Comparison of ENCODE assay signal across 29 cellular contexts in genomic region chr2:784753-785152, GRCh38.
DNase-seq lines count a peak whose midpoint lies in the region; TF ChIP-seq lines count a peak whose summit lies in the region.
"Had no signal": no experiment of that assay in that cellular context is flagged by ENCODE, and none has a peak within 500 bp of the region (broad histone marks: within the 10 kb centered on the region; RNA-seq: fewer than 3 reads in every experiment).

No MANE protein-coding gene starts in this region.

- H3K9ac ChIP-seq in neural cell (ENCODE audit: low read length): no peak overlapping the region
- H3K9ac ChIP-seq: BLaER1; BLaER1 treated with 17β-estradiol and CSF1 and Interleukin-3, amounts not matched to agents 10 nM and 100 nM had no signal

- no peak for TF ChIP-seq CTCF in neural cell (IDR thresholded peaks at IDR 0.05; ENCODE audit: poor library complexity, severe bottlenecking)
- TF ChIP-seq CTCF in GM20000 (IDR thresholded peaks at IDR 0.05; ENCODE audit: extremely low read depth, missing control alignments): no peak

- no peaks in the 10 kb centered on the region for H4K20me1 ChIP-seq in neural cell (ENCODE audit: insufficient read depth)
- H4K20me1 ChIP-seq: BLaER1; BLaER1 treated with 17β-estradiol and CSF1 and Interleukin-3, amounts not matched to agents 10 nM and 100 nM had no signal

- H3K27ac ChIP-seq in neural cell (ENCODE audit: low read length): no peak overlapping the region
- H3K27ac ChIP-seq: 22Rv1; A549; BLaER1; BLaER1 treated with 17β-estradiol and CSF1 and Interleukin-3, amounts not matched to agents 10 nM and 100 nM; C4-2B had no signal

- no peaks in the 10 kb centered on the region for H3K27me3 ChIP-seq in neural cell (ENCODE audit: insufficient read depth, low read depth, low read length)
- H3K27me3 ChIP-seq: BE2C; BLaER1; BLaER1 treated with 17β-estradiol and CSF1 and Interleukin-3, amounts not matched to agents 10 nM and 100 nM had no signal

- no peaks in the 10 kb centered on the region for H3K9me3 ChIP-seq in neural cell (ENCODE audit: low read length)
- H3K9me3 ChIP-seq: BE2C, Caco-2 had no signal

- H3K4me2 ChIP-seq in neural cell (ENCODE audit: low read length): no peak overlapping the region
- H3K4me2 ChIP-seq: A549; BLaER1; BLaER1 treated with 17β-estradiol and CSF1 and Interleukin-3, amounts not matched to agents 10 nM and 100 nM had no signal

- H3K4me3 ChIP-seq in neural cell (ENCODE audit: low read length): no peak overlapping the region
- H3K4me3 ChIP-seq: A549; BLaER1; BLaER1 treated with 17β-estradiol and CSF1 and Interleukin-3, amounts not matched to agents 10 nM and 100 nM had no signal

- no peak for DNase-seq in HEK293T (ENCODE audit: extremely low spot score)
- DNase-seq in GM20000 (ENCODE audit: low spot score): no peak
- no peak for DNase-seq in NCI-H2081 treated with DMSO at 0.1 percent for 48 hours (lab: John Stamatoyannopoulos, UW)
- DNase-seq: 8988T; ACHN; AML-193; BE2C; C1 segment of cervical spinal cord; Caco-2; Calu3; CD4-positive, alpha-beta memory T cell; CD4-positive, alpha-beta T cell; CD4-positive, CD25-positive, alpha-beta regulatory T cell; CD8-positive, alpha-beta memory T cell; CD8-positive, alpha-beta T cell; COR-L47; DMS 273 treated with DMSO at 0.1 percent for 48 hours; DMS153; DMS53; DMS79; DMS79 treated with DMSO at 0.1 percent for 48 hours; DND-41; EL had no signal

- TF ChIP-seq EP300 in neural cell (conservative IDR thresholded peaks at IDR 0.05; ENCODE audit: poor library complexity, severe bottlenecking): peak; percentile 85

- no peaks in the 10 kb centered on the region for H3K36me3 ChIP-seq in neural cell (ENCODE audit: insufficient read depth, low read length)
- H3K36me3 ChIP-seq: BE2C, BLaER1 had no signal

- CTCF ChIA-PET in HEK293T (lab: Yijun Ruan, JAX): no interaction called here

- no peaks in the 10 kb centered on the region for H3K9me2 ChIP-seq in neural cell (ENCODE audit: insufficient read depth, low read length)

- POLR2A ChIA-PET in HEK293T (lab: Yijun Ruan, JAX): no interaction called here

- no peak for TF ChIP-seq RAD21 in neural cell (conservative IDR thresholded peaks at IDR 0.05)

- no peaks in the 10 kb centered on the region for H3F3A ChIP-seq in neural cell (ENCODE audit: insufficient read depth, low read length, poor library complexity, severe bottlenecking)

- no peak overlapping the region for H2AFZ ChIP-seq in neural cell (ENCODE audit: low read depth, low read length)

- no peaks in the 10 kb centered on the region for H3K79me2 ChIP-seq in neural cell (replicated peaks; ENCODE audit: insufficient read depth, low read length)

TF ChIP-seq in HEK293T, 16 proteins besides CTCF, POLR2A, EP300 and RAD21:
- TF ChIP-seq HDGF (IDR thresholded peaks at IDR 0.05; ENCODE audit: borderline replicate concordance): no peak
- TF ChIP-seq, protein P1, sequence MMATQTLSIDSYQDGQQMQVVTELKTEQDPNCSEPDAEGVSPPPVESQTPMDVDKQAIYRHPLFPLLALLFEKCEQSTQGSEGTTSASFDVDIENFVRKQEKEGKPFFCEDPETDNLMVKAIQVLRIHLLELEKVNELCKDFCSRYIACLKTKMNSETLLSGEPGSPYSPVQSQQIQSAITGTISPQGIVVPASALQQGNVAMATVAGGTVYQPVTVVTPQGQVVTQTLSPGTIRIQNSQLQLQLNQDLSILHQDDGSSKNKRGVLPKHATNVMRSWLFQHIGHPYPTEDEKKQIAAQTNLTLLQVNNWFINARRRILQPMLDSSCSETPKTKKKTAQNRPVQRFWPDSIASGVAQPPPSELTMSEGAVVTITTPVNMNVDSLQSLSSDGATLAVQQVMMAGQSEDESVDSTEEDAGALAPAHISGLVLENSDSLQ (IDR thresholded peaks at IDR 0.05): peak; percentile 61

TF ChIP-seq in neural cell, 6 proteins besides CTCF, POLR2A, EP300 and RAD21:
- TF ChIP-seq POLR2AphosphoS5 (IDR thresholded peaks at IDR 0.05) (no peak), TAF1 (IDR thresholded peaks at IDR 0.05; ENCODE audit: low read depth) (no peak), MXI1 (conservative IDR thresholded peaks at IDR 0.05; ENCODE audit: poor library complexity, severe bottlenecking) (no peak), SMC3 (conservative IDR thresholded peaks at IDR 0.05; ENCODE audit: poor library complexity) (no peak), EZH2 (IDR thresholded peaks at IDR 0.05; ENCODE audit: borderline replicate concordance, insufficient read depth, low read length, poor library complexity, severe bottlenecking) (no peak)
- TF ChIP-seq, protein P2, sequence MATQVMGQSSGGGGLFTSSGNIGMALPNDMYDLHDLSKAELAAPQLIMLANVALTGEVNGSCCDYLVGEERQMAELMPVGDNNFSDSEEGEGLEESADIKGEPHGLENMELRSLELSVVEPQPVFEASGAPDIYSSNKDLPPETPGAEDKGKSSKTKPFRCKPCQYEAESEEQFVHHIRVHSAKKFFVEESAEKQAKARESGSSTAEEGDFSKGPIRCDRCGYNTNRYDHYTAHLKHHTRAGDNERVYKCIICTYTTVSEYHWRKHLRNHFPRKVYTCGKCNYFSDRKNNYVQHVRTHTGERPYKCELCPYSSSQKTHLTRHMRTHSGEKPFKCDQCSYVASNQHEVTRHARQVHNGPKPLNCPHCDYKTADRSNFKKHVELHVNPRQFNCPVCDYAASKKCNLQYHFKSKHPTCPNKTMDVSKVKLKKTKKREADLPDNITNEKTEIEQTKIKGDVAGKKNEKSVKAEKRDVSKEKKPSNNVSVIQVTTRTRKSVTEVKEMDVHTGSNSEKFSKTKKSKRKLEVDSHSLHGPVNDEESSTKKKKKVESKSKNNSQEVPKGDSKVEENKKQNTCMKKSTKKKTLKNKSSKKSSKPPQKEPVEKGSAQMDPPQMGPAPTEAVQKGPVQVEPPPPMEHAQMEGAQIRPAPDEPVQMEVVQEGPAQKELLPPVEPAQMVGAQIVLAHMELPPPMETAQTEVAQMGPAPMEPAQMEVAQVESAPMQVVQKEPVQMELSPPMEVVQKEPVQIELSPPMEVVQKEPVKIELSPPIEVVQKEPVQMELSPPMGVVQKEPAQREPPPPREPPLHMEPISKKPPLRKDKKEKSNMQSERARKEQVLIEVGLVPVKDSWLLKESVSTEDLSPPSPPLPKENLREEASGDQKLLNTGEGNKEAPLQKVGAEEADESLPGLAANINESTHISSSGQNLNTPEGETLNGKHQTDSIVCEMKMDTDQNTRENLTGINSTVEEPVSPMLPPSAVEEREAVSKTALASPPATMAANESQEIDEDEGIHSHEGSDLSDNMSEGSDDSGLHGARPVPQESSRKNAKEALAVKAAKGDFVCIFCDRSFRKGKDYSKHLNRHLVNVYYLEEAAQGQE (IDR thresholded peaks at IDR 0.05; ENCODE audit: borderline replicate concordance): no peak
